Comparison of ENCODE assay signal across 8 cellular contexts in genomic region chr13:60396008-60396782, GRCh38. TPM values are rescaled to one million over a fixed set of nuclear protein-coding genes. Genes with fewer than 3 reads are reported as not detected.
DNase-seq lines count a peak whose midpoint lies in the region; ATAC-seq, FAIRE-seq and TF ChIP-seq lines count a peak whose summit lies in the region.

No MANE protein-coding gene starts in this region.

- ATAC-seq in GM19043 (IDR thresholded peaks at IDR 0.05; ENCODE audit: low read depth, unreplicated experiment) (peak; percentile 57), HG03354 (IDR thresholded peaks at IDR 0.05; ENCODE audit: poor library complexity, severe bottlenecking, unreplicated experiment) (peak; percentile 73)
- peak; percentile 82 to 84 for ATAC-seq in activated CD4-positive, CD25-positive, alpha-beta regulatory T cell treated with anti-CD3 and anti-CD28 coated beads, Interleukin-2, amount 50 U/mL, for 24 hours

- H3K27ac ChIP-seq in keratinocyte (ENCODE audit: control insufficient read depth, insufficient read depth, low read length) = peak overlapping the region; percentile 82

- TF ChIP-seq CTCF in keratinocyte (optimal IDR thresholded peaks at IDR 0.05 in 1 of 3, IDR thresholded peaks at IDR 0.05 in 1 of 3, conservative IDR thresholded peaks at IDR 0.05 in 1 of 3; ENCODE audit: extremely low read depth in 1 of 3, insufficient read depth in 2 of 3, low read length in 3 of 3) = no peak

- H3K27me3 ChIP-seq in keratinocyte (ENCODE audit: control insufficient read depth, extremely low read depth, insufficient read depth, low read length) = no peaks in the 10 kb centered on the region

- no peaks in the 10 kb centered on the region for H3K36me3 ChIP-seq in keratinocyte (ENCODE audit: control insufficient read depth in 2 of 2, extremely low read depth in 1 of 2, insufficient read depth in 2 of 2, low read length in 2 of 2)

- peak overlapping the region; percentile 91 for H2AFZ ChIP-seq in keratinocyte (ENCODE audit: control insufficient read depth, low read length)

- H3K79me2 ChIP-seq in keratinocyte (ENCODE audit: control insufficient read depth, insufficient read depth, low read length) = peaks cover 29% of the 10 kb centered on the region

- peak; percentile 97 for DNase-seq in AG20443 (ENCODE audit: low spot score)
- DNase-seq in NCI-H446 (lab: John Stamatoyannopoulos, UW) = peak; percentile 41 to 76
- DNase-seq in cerebellum (ENCODE audit: low spot score) = peak; percentile 94
- DNase-seq in keratinocyte (ENCODE audit: low read depth, low spot score) = peak; percentile 40
- DNase-seq in stimulated activated CD4-positive, alpha-beta T cell treated with anti-CD3 and anti-CD28 coated beads, Interleukin-15, amount 100 ng/mL, for 1 hour (ENCODE audit: low read depth in 1 of 2, low spot score in 1 of 2) = peak; percentile 74 to 79

- no peaks in the 10 kb centered on the region for H3K9me3 ChIP-seq in keratinocyte (ENCODE audit: control insufficient read depth, low read depth, low read length)

- H3K4me1 ChIP-seq in keratinocyte (ENCODE audit: control insufficient read depth, extremely low read depth, insufficient read depth, low read length) = peaks cover 11% of the 10 kb centered on the region

- FAIRE-seq in keratinocyte (lab: Jason Lieb, UNC) = peak; percentile 65

- H4K20me1 ChIP-seq in keratinocyte (ENCODE audit: control insufficient read depth, extremely low read depth, insufficient read depth, low read length) = no peaks in the 10 kb centered on the region

- dilution Hi-C loops in keratinocyte (cut with MboI; ENCODE audit: extremely low pct_ligation_motif_present, low sequenced_read_pairs) = no loop called here

- no peaks in the 10 kb centered on the region for H3K9me1 ChIP-seq in keratinocyte (ENCODE audit: control insufficient read depth, extremely low read depth, insufficient read depth, low read length)

- peak overlapping the region; percentile 81 for H3K9ac ChIP-seq in keratinocyte (ENCODE audit: control insufficient read depth, extremely low read depth, insufficient read depth, low read length)

- H3K4me3 ChIP-seq in keratinocyte (ENCODE audit: control insufficient read depth in 2 of 3, extremely low read depth in 1 of 3, insufficient read depth in 2 of 3, low read depth in 1 of 3, low read length in 3 of 3) = peak overlapping the region; percentile 54 to 94 (median 81)

- peak overlapping the region; percentile 97 for H3K4me2 ChIP-seq in keratinocyte (ENCODE audit: control insufficient read depth, extremely low read depth, insufficient read depth, low read depth, low read length)

RNA-seq across cellular contexts. Expression of gene TDRD3, which starts 0.8 kb away (rescaled TPM):
- total RNA-seq in cerebellum = 51.5 TPM
- 6.0 to 10.7 TPM (median 7.1 TPM) in 3 replicates for polyA plus RNA-seq in keratinocyte
- 10.8 TPM for polyA plus RNA-seq in keratinocyte (2011; ENCODE audit: low read depth)
- 4.8 and 8.6 TPM in 2 replicates for polyA plus RNA-seq in keratinocyte (2011; cell fraction: cytosol; rRNA removed)
- 7.2 and 10.1 TPM in 2 replicates for polyA plus RNA-seq in keratinocyte (2011; cell fraction: nucleus; rRNA removed)
- 6.8 and 8.0 TPM in 2 replicates for polyA plus RNA-seq in keratinocyte (2012; ENCODE audit: low replicate concordance)
- polyA minus RNA-seq in keratinocyte = 3.1 to 22.0 TPM (median 6.6 TPM) in 3 replicates
- polyA minus RNA-seq in keratinocyte (2011; cell fraction: cytosol; rRNA and poly(A)+ RNA removed) = 6.5 TPM
- 9.4 and 17.6 TPM in 2 replicates for polyA minus RNA-seq in keratinocyte (2011; cell fraction: nucleus; rRNA and poly(A)+ RNA removed)

Comparison
In these comparisons a context has a peak if more than half of its experiments do, and no peak if none do; other contexts are left out.
1. Peak in every context shown above with its lines: DNase-seq, ATAC-seq, H3K4me3 ChIP-seq and H3K27ac ChIP-seq.
2. DNase-seq: peak in every context shown above with its lines; median percentile 97 in AG20443; 94 in cerebellum; 76 in stimulated activated CD4-positive, alpha-beta T cell treated with anti-CD3 and anti-CD28 coated beads, Interleukin-15, amount 100 ng/mL, for 1 hour; 58 in NCI-H446; 40 in keratinocyte.